Comparison of ENCODE assay signal across 18 cellular contexts in the genomic region with DNA sequence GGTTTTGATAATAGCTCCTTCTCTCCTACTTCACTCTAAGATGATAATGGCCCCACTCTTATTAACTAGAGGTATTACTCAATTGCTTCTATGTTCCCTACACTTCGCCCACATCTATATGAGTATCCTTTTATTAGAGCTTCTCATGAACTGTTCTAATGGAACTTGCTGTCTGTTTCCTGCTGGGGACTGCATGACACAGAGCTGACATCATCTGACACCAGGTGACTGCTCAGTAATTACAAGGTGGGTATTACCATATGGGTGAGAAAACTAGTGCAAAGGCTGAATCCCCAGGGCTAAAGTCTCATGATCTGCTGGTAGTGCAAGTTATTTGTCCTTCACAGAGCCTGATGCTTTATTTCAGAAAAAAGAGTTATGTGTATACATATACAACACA.
"Had no signal": no experiment of that assay in that cellular context is flagged by ENCODE, and none has a peak within 500 bp of the region (broad histone marks: within the 10 kb centered on the region; RNA-seq: fewer than 3 reads in every experiment).

No MANE protein-coding gene starts in this region.

- DNase-seq: activated CD4-positive, alpha-beta memory T cell treated with anti-CD3 and anti-CD28 coated beads, Interleukin-2, amount 10 ng/mL, durations not matched to agents 7 days and 5 days; activated CD4-positive, alpha-beta T cell treated with anti-CD3 and anti-CD28 coated beads for 36 hours; activated CD8-positive, alpha-beta memory T cell treated with anti-CD3 and anti-CD28 coated beads, Interleukin-2, amount 10 ng/mL, durations not matched to agents 7 days and 5 days; activated naive CD8-positive, alpha-beta T cell treated with anti-CD3 and anti-CD28 coated beads for 36 hours; amygdala; caudate nucleus; dorsolateral prefrontal cortex; foreskin fibroblast; glutamatergic neuron; left ventricle myocardium inferior; mesenchymal stem cell; naive thymus-derived CD4-positive, alpha-beta T cell; right cardiac atrium; stimulated activated naive CD8-positive, alpha-beta T cell treated with anti-CD3 and anti-CD28 coated beads, Interleukin-15, Interleukin-2, amounts not matched to agents 100 U/mL and 50 U/mL, for 24 hours had no signal

- H3K4me3 ChIP-seq: dorsolateral prefrontal cortex, left ventricle myocardium inferior, prostate gland, tibial nerve, vagina had no signal

- ATAC-seq: activated CD4-positive, alpha-beta T cell treated with anti-CD3 and anti-CD28 coated beads for 36 hours; activated CD8-positive, alpha-beta memory T cell treated with anti-CD3 and anti-CD28 coated beads, Interleukin-2, amount 10 ng/mL, durations not matched to agents 7 days and 5 days; naive thymus-derived CD4-positive, alpha-beta T cell; right cardiac atrium; stimulated activated naive CD8-positive, alpha-beta T cell treated with anti-CD3 and anti-CD28 coated beads, Interleukin-15, Interleukin-2, amounts not matched to agents 100 U/mL and 50 U/mL, for 24 hours; WTC11 had no signal
